In the genomic region with DNA sequence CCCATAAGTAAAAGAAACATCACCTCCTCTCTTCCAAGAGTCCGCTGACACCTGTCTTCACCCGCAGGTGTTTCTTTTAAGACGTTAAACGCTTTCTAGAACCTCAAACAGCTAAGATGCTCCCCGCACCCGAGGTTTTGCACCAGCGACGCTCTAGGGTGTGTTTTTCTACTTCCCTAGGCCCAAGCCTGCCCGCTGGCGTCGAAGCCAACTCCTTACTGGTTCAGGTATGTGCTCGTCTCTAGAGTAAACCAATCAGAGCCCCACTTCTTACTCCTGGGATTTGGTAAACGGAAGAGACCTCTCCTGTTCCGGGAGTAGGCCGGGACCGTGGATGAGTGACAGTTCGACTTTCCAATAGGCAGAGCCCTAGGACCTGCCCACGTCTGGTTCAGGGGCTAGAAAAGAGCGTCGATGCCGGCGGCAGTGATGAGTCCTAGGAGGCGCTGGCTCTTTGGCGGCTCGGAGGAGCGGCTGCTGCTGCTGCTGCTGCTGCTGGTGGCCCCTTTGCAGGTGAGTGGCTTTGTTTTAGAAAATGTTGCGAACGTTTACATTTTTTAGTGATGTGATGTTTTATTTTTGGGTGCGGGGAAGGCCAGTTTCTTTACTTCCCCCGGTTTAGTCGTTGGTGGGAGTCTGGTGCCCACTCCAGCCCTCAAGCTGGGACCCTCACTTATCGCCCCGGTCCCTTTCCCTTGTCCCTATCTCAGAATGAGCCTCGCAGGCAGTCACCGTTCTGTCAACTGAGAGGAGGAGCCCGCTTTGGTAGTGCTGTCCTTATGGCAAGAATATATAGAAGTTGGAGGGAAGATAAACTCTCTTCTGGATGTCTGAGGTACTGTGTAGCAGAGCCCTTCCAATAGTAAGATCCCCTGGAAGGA, we compare ENCODE assay signal across 8 cellular contexts. TPM values are rescaled to one million over a fixed set of nuclear protein-coding genes. Genes with fewer than 3 reads are reported as not detected.
DNase-seq lines count a peak whose midpoint lies in the region; ATAC-seq and TF ChIP-seq lines count a peak whose summit lies in the region.

A gene (plus strand): TSS at position 429 of the 881 bp plus-strand sequence. CDS start 14,655 bp downstream, outside the sequence.

- H2AFZ ChIP-seq in DND-41 (ENCODE audit: low read depth, low read length) (peak within 1 kb of the TSS; percentile 76), KMS-11 (ENCODE audit: low read depth) (peak within 1 kb of the TSS; percentile 89)

- peak; percentile 98 for ATAC-seq in DND-41 (ENCODE audit: insufficient read depth, low read depth)
- ATAC-seq in GM21737 (IDR thresholded peaks at IDR 0.05; ENCODE audit: unreplicated experiment): peak; percentile 98
- peak; percentile 100 for ATAC-seq in Panc1

- H3K4me2 ChIP-seq in DND-41 (ENCODE audit: insufficient read depth, low read length): peak within 1 kb of the TSS; percentile 93
- H3K4me2 ChIP-seq in KMS-11: peak within 1 kb of the TSS; percentile 62

- POLR2A ChIA-PET in Panc1 (lab: Charles Lee): no interaction called here

- no peaks in the 10 kb centered on the region for H3K36me3 ChIP-seq in DND-41 (ENCODE audit: insufficient read depth, low read length)
- no peaks in the 10 kb centered on the region for H3K36me3 ChIP-seq in KMS-11 (ENCODE audit: insufficient read depth)
- H3K36me3 ChIP-seq in Panc1 (ENCODE audit: control insufficient read depth, insufficient read depth, low read length): no peaks in the 10 kb centered on the region; the same call in 1 of the 2 replicates
- H3K36me3 ChIP-seq in esophagus squamous epithelium: no peaks in the 10 kb centered on the region

- H3K4me3 ChIP-seq in DND-41 (ENCODE audit: low read depth in 1 of 2, low read length in 2 of 2) (peak within 1 kb of the TSS; percentile 70 to 75), KMS-11 (IDR thresholded peaks at IDR 0.05; ENCODE audit: insufficient read depth, low read depth, low read length) (peak within 1 kb of the TSS; percentile 24), Panc1 (ENCODE audit: low read depth in 2 of 2, low read length in 2 of 2) (peak within 1 kb of the TSS; percentile 70 to 98), esophagus squamous epithelium (peak within 1 kb of the TSS; percentile 46 to 76 (median 72))

- peaks cover 31% of the 10 kb centered on the region for H3K4me1 ChIP-seq in DND-41 (ENCODE audit: insufficient read depth, low read length)
- H3K4me1 ChIP-seq in KMS-11 (ENCODE audit: low read depth, poor library complexity, severe bottlenecking): peaks cover 7% of the 10 kb centered on the region
- H3K4me1 ChIP-seq in Panc1 (ENCODE audit: control insufficient read depth, insufficient read depth, low read length): peaks cover 6% of the 10 kb centered on the region; the same call in 1 of the 2 replicates
- peaks cover 10 to 29% (median 12%) of the 10 kb centered on the region in 3 donors for H3K4me1 ChIP-seq in esophagus squamous epithelium

- H3K79me2 ChIP-seq in DND-41 (ENCODE audit: insufficient read depth, low read length) (peaks cover 30% of the 10 kb centered on the region), KMS-11 (ENCODE audit: insufficient read depth, low read depth) (peaks cover 5% of the 10 kb centered on the region; the same call in 1 of the 2 replicates)

- DNase-seq in DND-41 (peak; percentile 99), Panc1 (ENCODE audit: low read depth, low spot score) (peak; percentile 100), esophagus squamous epithelium (lab: John Stamatoyannopoulos, UW) (peak; percentile 92), myocyte (ENCODE audit: low read depth) (peak; percentile 100)
- peak; percentile 95 to 96 for DNase-seq in activated T-cell treated with anti-CD3 and anti-CD28 coated beads, Interleukin-2, amount 50 U/mL, for 48 hours
- peak; percentile 78 to 94 for DNase-seq in stimulated activated CD8-positive, alpha-beta memory T cell treated with anti-CD3 and anti-CD28 coated beads, Interleukin-7, amount 100 ng/mL, for 48 hours (ENCODE audit: extremely low read depth in 1 of 2, low read depth in 1 of 2)

- peak; percentile 68 for TF ChIP-seq CTCF in DND-41 (IDR thresholded peaks at IDR 0.05; ENCODE audit: borderline replicate concordance, extremely low read depth, low read length, poor library complexity, severe bottlenecking)
- peak; percentile 30; the same call in 1 of the 2 replicates for TF ChIP-seq CTCF in KMS-11 (conservative IDR thresholded peaks at IDR 0.05; ENCODE audit: low read depth, low read length)
- TF ChIP-seq CTCF in Panc1 (IDR thresholded peaks at IDR 0.05): peak; percentile 58
- peak in 1 of 6 experiments; percentile 27 for TF ChIP-seq CTCF in esophagus squamous epithelium (IDR thresholded peaks at IDR 0.05)

- CTCF ChIA-PET in Panc1 (lab: Charles Lee): interaction anchor here (0.8 kb wide), 1 partner anchor 17 kb away, joined by 3 read pairs; no protein-coding TSS in a partner anchor

- H3K27ac ChIP-seq in DND-41 (ENCODE audit: low read length) (peak within 1 kb of the TSS; percentile 84), KMS-11 (peak within 1 kb of the TSS; percentile 47), Panc1 (ENCODE audit: low read length) (peak within 1 kb of the TSS; percentile 97), esophagus squamous epithelium (peak within 1 kb of the TSS; percentile 79 to 89 (median 84))

- in situ Hi-C loops in Panc1 (cut with HindIII; ENCODE audit: low pct_unique_long_range_greater_than_20kb, low sequenced_read_pairs): no loop called here

- TF ChIP-seq POLR2A in esophagus squamous epithelium (IDR thresholded peaks at IDR 0.05): peak in 3 of 4 donors; percentile 94 to 97 (median 97)

- 0% methylated on average over 21 to 28 of the region's 36 CpGs for WGBS in esophagus squamous epithelium, 2 donors

- BruUV-seq in Panc1 (replicated peaks; lab: Mats Ljungman, UMichigan): TSS peak; percentile 87

- H3K9me3 ChIP-seq in DND-41 (ENCODE audit: insufficient read depth, low read length, severe bottlenecking): no peaks in the 10 kb centered on the region
- H3K9me3 ChIP-seq in Panc1 (ENCODE audit: control insufficient read depth, insufficient read depth, low read depth, low read length): no peaks in the 10 kb centered on the region
- H3K9me3 ChIP-seq in esophagus squamous epithelium: no peaks in the 10 kb centered on the region

- H3K9ac ChIP-seq in DND-41 (ENCODE audit: low read depth, low read length) (peak within 1 kb of the TSS; percentile 70), KMS-11 (peak within 1 kb of the TSS; percentile 63)

- H3K27me3 ChIP-seq in DND-41 (ENCODE audit: insufficient read depth, low read length, poor library complexity) (no peaks in the 10 kb centered on the region), KMS-11 (ENCODE audit: insufficient read depth, low read depth) (no peaks in the 10 kb centered on the region), Panc1 (ENCODE audit: control insufficient read depth, insufficient read depth, low read length) (no peaks in the 10 kb centered on the region), esophagus squamous epithelium (no peaks in the 10 kb centered on the region)

- H4K20me1 ChIP-seq in DND-41 (ENCODE audit: insufficient read depth, low read length) (no peaks in the 10 kb centered on the region), KMS-11 (ENCODE audit: insufficient read depth) (no peaks in the 10 kb centered on the region)

- intact Hi-C loops in Panc1 (cut with micrococcal nuclease; ENCODE audit: unreplicated experiment) (no loop called here), esophagus squamous epithelium (cut with DNase I) (no loop called here)

RNA-seq across cellular contexts. Expression of the gene that starts here (rescaled TPM):
- 10.7 TPM for total RNA-seq in Panc1 (2021; ENCODE audit: unreplicated experiment)
- 8.6 TPM for polyA plus RNA-seq in Panc1 (2012; ENCODE audit: insufficient read length)
- total RNA-seq in esophagus squamous epithelium: 10 to 100 TPM in 2 of 4 donors, 1 to 10 TPM in 2; 4.4 to 16.8 (median 11.3) TPM
- 34.0 and 45.0 TPM in 2 replicates for total RNA-seq in myocyte
- polyA plus RNA-seq in myocyte (2012): 43.4 TPM

Comparison
In these comparisons a context has a peak if more than half of its experiments do, and no peak if none do; other contexts are left out.
1. Peak in every context shown above with its lines: DNase-seq, ATAC-seq, H3K4me3 ChIP-seq and H3K27ac ChIP-seq.
2. H3K27ac ChIP-seq: peak in every context shown above with its lines; median percentile 97 in Panc1; 84 in esophagus squamous epithelium; 84 in DND-41; 47 in KMS-11.
3. H3K4me3 ChIP-seq: peak in every context shown above with its lines; median percentile 84 in Panc1; 72 in DND-41; 72 in esophagus squamous epithelium; 24 in KMS-11.